Comparison of ENCODE assay signal across 20 cellular contexts in genomic region chr1:170699696-170700095, GRCh38. TPM values are rescaled to one million over a fixed set of nuclear protein-coding genes. Genes with fewer than 3 reads are reported as not detected.
DNase-seq lines count a peak whose midpoint lies in the region; ATAC-seq and TF ChIP-seq lines count a peak whose summit lies in the region.
"Had no signal": no experiment of that assay in that cellular context is flagged by ENCODE, and none has a peak within 500 bp of the region (broad histone marks: within the 10 kb centered on the region; RNA-seq: fewer than 3 reads in every experiment).

No MANE protein-coding gene starts in this region.

- H3K4me3 Mint-ChIP-seq in osteocyte (ENCODE audit: unreplicated experiment): no peak overlapping the region
- H3K4me3 Mint-ChIP-seq in activated T-helper 17 cell treated with anti-CD3 and anti-CD28 coated beads, Interleukin-2, amount 50 U/mL, for 72 hours: no peak overlapping the region
- H3K4me3 Mint-ChIP-seq: activated CD4-positive, alpha-beta T cell treated with anti-CD3 and anti-CD28 coated beads for 36 hours; activated naive CD4-positive, alpha-beta T cell treated with anti-CD3 and anti-CD28 coated beads, Interleukin-2, amount 10 ng/mL, durations not matched to agents 7 days and 5 days; activated T-cell treated with anti-CD3 and anti-CD28 coated beads, Interleukin-2, amount 50 U/mL, for 4 hours; immature natural killer cell; T-helper 17 cell had no signal

- ATAC-seq in SK-N-SH treated with all-trans-retinoic acid at 6 μM for 48 hours (no peak), GM21786 (IDR thresholded peaks at IDR 0.05; ENCODE audit: unreplicated experiment) (no peak)
- no peak for ATAC-seq in activated T-helper 17 cell treated with anti-CD3 and anti-CD28 coated beads, Interleukin-2, amount 50 U/mL, for 72 hours (replicated peaks)
- ATAC-seq: activated CD4-positive, alpha-beta T cell treated with anti-CD3 and anti-CD28 coated beads for 36 hours; activated T-cell treated with anti-CD3 and anti-CD28 coated beads, Interleukin-2, amount 50 U/mL, for 4 hours; T-helper 17 cell had no signal

- no peak for DNase-seq in caudate nucleus (lab: John Stamatoyannopoulos, UW)
- DNase-seq in osteocyte (ENCODE audit: extremely low spot score, unreplicated experiment): no peak
- no peak for DNase-seq in tibial artery
- no peak for DNase-seq in activated gamma-delta T cell (lab: John Stamatoyannopoulos, UW)
- DNase-seq: activated CD4-positive, alpha-beta T cell treated with anti-CD3 and anti-CD28 coated beads for 36 hours; activated naive CD4-positive, alpha-beta T cell treated with anti-CD3 and anti-CD28 coated beads, Interleukin-2, amount 10 ng/mL, durations not matched to agents 7 days and 5 days; activated T-cell treated with anti-CD3 and anti-CD28 coated beads, Interleukin-2, amount 50 U/mL, for 4 hours; effector CD8-positive, alpha-beta T cell; EL; immature natural killer cell; NCI-H1105; NCI-H1930; stimulated activated CD4-positive, alpha-beta T cell treated with anti-CD3 and anti-CD28 coated beads, Interleukin-1b, Interleukin-23, amount 100 ng/mL, for 48 hours; T-helper 17 cell had no signal

- no peaks in the 10 kb centered on the region for H3K27me3 ChIP-seq in tibial artery

- peak overlapping the region; percentile 88 for H3K27ac Mint-ChIP-seq in osteocyte (ENCODE audit: unreplicated experiment)
- no peak overlapping the region for H3K27ac Mint-ChIP-seq in activated T-helper 17 cell treated with anti-CD3 and anti-CD28 coated beads, Interleukin-2, amount 50 U/mL, for 72 hours
- H3K27ac Mint-ChIP-seq: activated CD4-positive, alpha-beta T cell treated with anti-CD3 and anti-CD28 coated beads for 36 hours; activated naive CD4-positive, alpha-beta T cell treated with anti-CD3 and anti-CD28 coated beads, Interleukin-2, amount 10 ng/mL, durations not matched to agents 7 days and 5 days; immature natural killer cell; T-helper 17 cell had no signal

- intact Hi-C loops in tibial artery (cut with DNase I; ENCODE audit: low total_unique reads): no loop called here

- no peaks in the 10 kb centered on the region for H3K36me3 ChIP-seq in tibial artery

- H3K36me3 Mint-ChIP-seq in osteocyte (ENCODE audit: unreplicated experiment): peaks cover 31% of the 10 kb centered on the region
- no peaks in the 10 kb centered on the region for H3K36me3 Mint-ChIP-seq in activated T-helper 17 cell treated with anti-CD3 and anti-CD28 coated beads, Interleukin-2, amount 50 U/mL, for 72 hours (ENCODE audit: low read depth)
- H3K36me3 Mint-ChIP-seq: activated naive CD4-positive, alpha-beta T cell treated with anti-CD3 and anti-CD28 coated beads, Interleukin-2, amount 10 ng/mL, durations not matched to agents 7 days and 5 days; immature natural killer cell had no signal

- H3K27ac ChIP-seq in caudate nucleus (ENCODE audit: low read depth, low read length) (peak overlapping the region; percentile 53), tibial artery (peak overlapping the region; percentile 47 to 73)

- no peaks in the 10 kb centered on the region for H3K9me3 ChIP-seq in tibial artery

- no peaks in the 10 kb centered on the region for H3K9me3 Mint-ChIP-seq in osteocyte (ENCODE audit: unreplicated experiment)
- H3K9me3 Mint-ChIP-seq in activated T-helper 17 cell treated with anti-CD3 and anti-CD28 coated beads, Interleukin-2, amount 50 U/mL, for 72 hours: no peaks in the 10 kb centered on the region
- H3K9me3 Mint-ChIP-seq: activated naive CD4-positive, alpha-beta T cell treated with anti-CD3 and anti-CD28 coated beads, Interleukin-2, amount 10 ng/mL, durations not matched to agents 7 days and 5 days; activated T-cell treated with anti-CD3 and anti-CD28 coated beads, Interleukin-2, amount 50 U/mL, for 4 hours; neural crest cell had no signal

- peaks cover 0 to 91% (median 49%) of the 10 kb centered on the region in 4 donors for H3K4me1 ChIP-seq in tibial artery

- TF ChIP-seq CTCF in osteocyte (IDR thresholded peaks at IDR 0.05): no peak
- no peak for TF ChIP-seq CTCF in tibial artery (IDR thresholded peaks at IDR 0.05)

- peaks cover 89% of the 10 kb centered on the region for H3K4me1 Mint-ChIP-seq in osteocyte (ENCODE audit: unreplicated experiment)
- H3K4me1 Mint-ChIP-seq in activated T-helper 17 cell treated with anti-CD3 and anti-CD28 coated beads, Interleukin-2, amount 50 U/mL, for 72 hours: no peaks in the 10 kb centered on the region
- H3K4me1 Mint-ChIP-seq: activated CD4-positive, alpha-beta T cell treated with anti-CD3 and anti-CD28 coated beads for 36 hours; activated naive CD4-positive, alpha-beta T cell treated with anti-CD3 and anti-CD28 coated beads, Interleukin-2, amount 10 ng/mL, durations not matched to agents 7 days and 5 days; immature natural killer cell; T-helper 17 cell had no signal

- H3K27me3 Mint-ChIP-seq in osteocyte (ENCODE audit: unreplicated experiment): no peaks in the 10 kb centered on the region
- H3K27me3 Mint-ChIP-seq in activated T-helper 17 cell treated with anti-CD3 and anti-CD28 coated beads, Interleukin-2, amount 50 U/mL, for 72 hours: peaks cover 11% of the 10 kb centered on the region
- H3K27me3 Mint-ChIP-seq: activated naive CD4-positive, alpha-beta T cell treated with anti-CD3 and anti-CD28 coated beads, Interleukin-2, amount 10 ng/mL, durations not matched to agents 7 days and 5 days had no signal

- H3K4me3 ChIP-seq in tibial artery: no peak overlapping the region
- H3K4me3 ChIP-seq: skin epidermis had no signal

TF ChIP-seq in SK-N-SH treated with all-trans-retinoic acid at 6 μM for 48 hours, 23 proteins besides CTCF, POLR2A, EP300 and RAD21:
- TF ChIP-seq OSR1 (CRISPR knock-in tag; IDR thresholded peaks at IDR 0.05) (0 out of 2 replicates have a peak, but pooled peaks have one; percentile 66), POU6F1 (CRISPR knock-in tag; IDR thresholded peaks at IDR 0.05; ENCODE audit: borderline replicate concordance, low read depth) (no peak)

RNA-seq across cellular contexts. Expression of gene PRRX1, which starts 35.8 kb away (rescaled TPM):
- total RNA-seq in osteocyte: 358 and 376 TPM in 2 replicates
- not detected for total RNA-seq in activated T-helper 17 cell treated with anti-CD3 and anti-CD28 coated beads, Interleukin-2, amount 50 U/mL, for 72 hours
- total RNA-seq: activated CD4-positive, alpha-beta T cell treated with anti-CD3 and anti-CD28 coated beads for 36 hours; activated CD8-positive, alpha-beta memory T cell treated with anti-CD3 and anti-CD28 coated beads for 36 hours; activated T-cell treated with anti-CD3 and anti-CD28 coated beads, Interleukin-2, amount 50 U/mL, for 4 hours; T-helper 17 cell had no signal

Comparison
In these comparisons a context has a peak if more than half of its experiments do, and no peak if none do; other contexts are left out.
1. RNA of gene PRRX1, which starts 35.8 kb away (total RNA-seq): 358 to 376 TPM in osteocyte; not detected in activated T-helper 17 cell treated with anti-CD3 and anti-CD28 coated beads, Interleukin-2, amount 50 U/mL, for 72 hours; every median in the first group is over 100 times any median in the second.